Comparison of ENCODE assay signal across 25 cellular contexts in genomic region chr4:109148577-109149075, GRCh38.
DNase-seq lines count a peak whose midpoint lies in the region; ATAC-seq, FAIRE-seq and TF ChIP-seq lines count a peak whose summit lies in the region.
"Had no signal": no experiment of that assay in that cellular context is flagged by ENCODE, and none has a peak within 500 bp of the region (broad histone marks: within the 10 kb centered on the region; RNA-seq: fewer than 3 reads in every experiment).

No MANE protein-coding gene starts in this region.

- no peak overlapping the region for H3K4me3 Mint-ChIP-seq in nephron
- H3K4me3 Mint-ChIP-seq: CD14-positive monocyte; CD4-positive, alpha-beta T cell; CD8-positive, alpha-beta memory T cell; GM23338; HFFc6 had no signal

- peaks cover 25% of the 10 kb centered on the region for H3K4me1 Mint-ChIP-seq in nephron
- H3K4me1 Mint-ChIP-seq: CD14-positive monocyte; CD8-positive, alpha-beta memory T cell had no signal

- H4K8ac ChIP-seq in H1 (ENCODE audit: extremely low read depth, insufficient read depth, low read length) = no peak overlapping the region

- no peak overlapping the region; the same call in 1 of the 2 replicates for H2BK5ac ChIP-seq in H1 (ENCODE audit: low read depth, low read length)

- H4K91ac ChIP-seq in H1 (replicated peaks; ENCODE audit: insufficient read length, low read length) = no peak overlapping the region

- H3K18ac ChIP-seq in H1 (ENCODE audit: extremely low read depth, low read length) = no peak overlapping the region

- H3K9me3 Mint-ChIP-seq in nephron = peaks cover 4% of the 10 kb centered on the region
- H3K9me3 Mint-ChIP-seq: CD4-positive, alpha-beta T cell; GM23338 had no signal

- H3K4ac ChIP-seq in H1 (replicated peaks; ENCODE audit: insufficient read length, low read depth, low read length) = no peak overlapping the region

- no peak for TF ChIP-seq POLR2A in H1 (IDR thresholded peaks at IDR 0.05; ENCODE audit: control extremely low read depth in 1 of 2, low read depth in 2 of 2, low read length in 2 of 2)

- no peaks in the 10 kb centered on the region for H3K79me2 ChIP-seq in H1 (ENCODE audit: control insufficient read depth in 1 of 2, insufficient read depth in 2 of 2, low read length in 2 of 2)

- no peak overlapping the region for H3K27ac ChIP-seq in H1 (ENCODE audit: low read depth, low read length)
- H3K27ac ChIP-seq in psoas muscle = no peak overlapping the region
- H3K27ac ChIP-seq: 22Rv1; A549; BLaER1 treated with 17β-estradiol and CSF1 and Interleukin-3, amounts not matched to agents 10 nM and 100 nM had no signal

- no peak for ATAC-seq in psoas muscle
- ATAC-seq: A549, GM12878, GM23338 had no signal

- H3K36me3 ChIP-seq in H1 (ENCODE audit: control insufficient read depth in 2 of 4, insufficient read depth in 4 of 4, low read length in 3 of 4) (no peaks in the 10 kb centered on the region; a peak in 1 of 8 replicates), psoas muscle (ENCODE audit: insufficient read depth in 1 of 2, low read depth in 1 of 2) (no peaks in the 10 kb centered on the region)
- H3K36me3 ChIP-seq: BE2C; BLaER1 treated with 17β-estradiol and CSF1 and Interleukin-3, amounts not matched to agents 10 nM and 100 nM; HAP-1 had no signal

- no peak overlapping the region for H3K14ac ChIP-seq in H1 (ENCODE audit: insufficient read length)

- no peak overlapping the region for H2AK5ac ChIP-seq in H1 (ENCODE audit: low read depth, low read length)

- CTCF ChIA-PET in H1 (lab: Charles Lee; ENCODE audit: partially characterized antibody) = no interaction called here

- H3K27me3 Mint-ChIP-seq in nephron (ENCODE audit: low read depth) = no peaks in the 10 kb centered on the region

- no peak overlapping the region for H3K9ac ChIP-seq in H1 (replicated peaks in 1 of 4; ENCODE audit: extremely low read depth in 1 of 4, low read depth in 3 of 4, low read length in 3 of 4)
- H3K9ac ChIP-seq: BLaER1 treated with 17β-estradiol and CSF1 and Interleukin-3, amounts not matched to agents 10 nM and 100 nM had no signal

- H3K4me3 ChIP-seq in H1 (ENCODE audit: extremely low read depth in 1 of 4, insufficient read depth in 2 of 4, low read depth in 3 of 4, low read length in 4 of 4) (no peak overlapping the region), psoas muscle (no peak overlapping the region)
- H3K4me3 ChIP-seq: A549; BLaER1 treated with 17β-estradiol and CSF1 and Interleukin-3, amounts not matched to agents 10 nM and 100 nM; GM12878; GM23338; HAP-1 had no signal

- no peak for FAIRE-seq in H1 (lab: Jason Lieb, UNC)
- FAIRE-seq: A549, D721Med, GM12878, H54 had no signal

- no peak overlapping the region for H3K23ac ChIP-seq in H1 (ENCODE audit: insufficient read length)

- no peaks in the 10 kb centered on the region for H3K27me3 ChIP-seq in H1 (replicated peaks in 1 of 4; ENCODE audit: control insufficient read depth in 3 of 4, extremely low read depth in 1 of 4, insufficient read depth in 3 of 4, low read length in 3 of 4)
- peaks cover 0 to 3% (median 0%) of the 10 kb centered on the region in 3 donors for H3K27me3 ChIP-seq in psoas muscle (ENCODE audit: insufficient read depth in 3 of 3, low read length in 2 of 3)
- H3K27me3 ChIP-seq: BE2C; BLaER1 treated with 17β-estradiol and CSF1 and Interleukin-3, amounts not matched to agents 10 nM and 100 nM had no signal

- no peak overlapping the region for H2BK12ac ChIP-seq in H1 (ENCODE audit: low read depth, low read length)

- intact Hi-C loops in psoas muscle (cut with DNase I) = no loop called here

- peaks cover 0 to 10% (median 2%) of the 10 kb centered on the region in 4 experiments; a peak in 2 of 7 replicates for H3K4me1 ChIP-seq in H1 (replicated peaks in 1 of 4; ENCODE audit: control insufficient read depth in 3 of 4, insufficient read depth in 4 of 4, low read length in 3 of 4)
- H3K4me1 ChIP-seq in psoas muscle = no peaks in the 10 kb centered on the region
- H3K4me1 ChIP-seq: A549; BE2C; BLaER1 treated with 17β-estradiol and CSF1 and Interleukin-3, amounts not matched to agents 10 nM and 100 nM; HAP-1 had no signal

- no peak overlapping the region for H3K4me2 ChIP-seq in H1 (ENCODE audit: insufficient read depth in 1 of 2, low read depth in 2 of 2, low read length in 2 of 2)
- H3K4me2 ChIP-seq: A549; BLaER1 treated with 17β-estradiol and CSF1 and Interleukin-3, amounts not matched to agents 10 nM and 100 nM; GM23338 had no signal

- H3K9me3 ChIP-seq in H1 (ENCODE audit: insufficient read depth in 2 of 2, low read depth in 1 of 2, low read length in 1 of 2) = no peaks in the 10 kb centered on the region
- H3K9me3 ChIP-seq in psoas muscle = no peaks in the 10 kb centered on the region
- H3K9me3 ChIP-seq: A549; BE2C; BLaER1 treated with 17β-estradiol and CSF1 and Interleukin-3, amounts not matched to agents 10 nM and 100 nM; HAP-1 had no signal

- POLR2A ChIA-PET in H1 (lab: Charles Lee; ENCODE audit: partially characterized antibody) = no interaction called here

- H3K23me2 ChIP-seq in H1 (ENCODE audit: low read depth, low read length) = peaks cover 2% of the 10 kb centered on the region; the same call in 1 of the 2 replicates

- no peak overlapping the region for H4K5ac ChIP-seq in H1 (ENCODE audit: insufficient read length, low read depth, low read length)

- DNase-seq in OCI-M1 (lab: John Stamatoyannopoulos, UW) = peak; percentile 45
- no peak for DNase-seq in H1 (ENCODE audit: low read depth in 1 of 2, low spot score in 2 of 2)
- DNase-seq in psoas muscle = no peak
- DNase-seq in NCI-H1417 treated with DMSO at 0.1 percent for 48 hours (lab: John Stamatoyannopoulos, UW) = no peak
- DNase-seq in NK-92 (lab: John Stamatoyannopoulos, UW; ENCODE audit: unreplicated experiment) = no peak
- DNase-seq: ACHN; AML-193; BE2C; CD4-positive, alpha-beta T cell; CD8-positive, alpha-beta memory T cell; DMS 273 treated with DMSO at 0.1 percent for 48 hours; DMS79; EL; GDM1; HFFc6 had no signal

- TF ChIP-seq EP300 in H1 (IDR thresholded peaks at IDR 0.05; ENCODE audit: borderline replicate concordance in 1 of 2, low read depth in 2 of 2, low read length in 2 of 2) = no peak

- peak overlapping the region in 2 of 3 experiments; percentile 1 to 7 for H3K27ac Mint-ChIP-seq in nephron
- H3K27ac Mint-ChIP-seq: CD14-positive monocyte; CD4-positive, alpha-beta T cell; GM23338; HFFc6 had no signal

- H3K56ac ChIP-seq in H1 (replicated peaks; ENCODE audit: insufficient read length, low read depth, low read length) = no peak overlapping the region

- 90% methylated on average over 2 of the region's 2 CpGs; no CpG with 5 or more reads in 1 of the 2 experiments for WGBS in H1 (ENCODE audit: extremely low coverage in 1 of 2, insufficient coverage in 1 of 2, insufficient read length in 1 of 2, insufficient replicate concordance in 2 of 2, low coverage in 1 of 2, low lambda C conversion rate in 2 of 2, missing lambda C conversion rate in 1 of 2), 2 experiments
- 78 to 89% (median 80%) methylated on average over 2 of the region's 2 CpGs for WGBS in psoas muscle, 3 donors

- H2BK15ac ChIP-seq in H1 (ENCODE audit: low read length) = no peak overlapping the region

- no peak overlapping the region for H2AFZ ChIP-seq in H1 (ENCODE audit: low read length)
- H2AFZ ChIP-seq: GM23338 had no signal

- H2BK120ac ChIP-seq in H1 (replicated peaks; ENCODE audit: low read depth, low read length) = no peak overlapping the region

- H4K20me1 ChIP-seq in H1 (replicated peaks in 1 of 2; ENCODE audit: control insufficient read depth in 1 of 2, insufficient read depth in 2 of 2, low read length in 2 of 2) = peaks cover 0 to 2% of the 10 kb centered on the region in 2 experiments
- H4K20me1 ChIP-seq: BLaER1 treated with 17β-estradiol and CSF1 and Interleukin-3, amounts not matched to agents 10 nM and 100 nM had no signal

- peaks cover 7% of the 10 kb centered on the region for H3K36me3 Mint-ChIP-seq in nephron (ENCODE audit: low read depth)
- H3K36me3 Mint-ChIP-seq: CD14-positive monocyte; CD8-positive, alpha-beta memory T cell had no signal

- no peak for TF ChIP-seq RAD21 in H1 (IDR thresholded peaks at IDR 0.05 in 1 of 2, conservative IDR thresholded peaks at IDR 0.05 in 1 of 2; ENCODE audit: low read depth in 2 of 2, low read length in 2 of 2)

- no peaks in the 10 kb centered on the region for H3K79me1 ChIP-seq in H1 (ENCODE audit: low read depth, low read length)

- H2BK20ac ChIP-seq in H1 (ENCODE audit: low read length) = 0 out of 2 replicates have a peak overlapping the region, but pooled peaks have one; percentile 67

- TF ChIP-seq CTCF in H1 (IDR thresholded peaks at IDR 0.05; ENCODE audit: control extremely low read depth in 1 of 3, insufficient read depth in 1 of 3, low read depth in 1 of 3, low read length in 3 of 3) = no peak
- TF ChIP-seq CTCF in nephron (IDR thresholded peaks at IDR 0.05; ENCODE audit: unreplicated experiment in 3 of 3) = no peak
- TF ChIP-seq CTCF in psoas muscle (IDR thresholded peaks at IDR 0.05) = no peak

TF ChIP-seq in H1, 55 proteins besides CTCF, POLR2A, EP300 and RAD21:
- no peak for TF ChIP-seq CBX5 (IDR thresholded peaks at IDR 0.05; ENCODE audit: low read depth, low read length)
- TF ChIP-seq PHF8 (conservative IDR thresholded peaks at IDR 0.05; ENCODE audit: low read depth, low read length) = no peak
- TF ChIP-seq FOSL1 (IDR thresholded peaks at IDR 0.05; ENCODE audit: insufficient read depth, low read depth, low read length) = no peak
- TF ChIP-seq ZNF274 (IDR thresholded peaks at IDR 0.05; ENCODE audit: borderline replicate concordance, extremely low read depth, low read length) = no peak
- TF ChIP-seq RXRA (IDR thresholded peaks at IDR 0.05; ENCODE audit: insufficient read depth, low read depth, low read length) = no peak
- TF ChIP-seq MAX (IDR thresholded peaks at IDR 0.05) = no peak
- no peak for TF ChIP-seq BRCA1 (IDR thresholded peaks at IDR 0.05; ENCODE audit: low read depth, low read length)
